19 cellular contexts compared by ENCODE assay signal in genomic region chr19:6687117-6687516, GRCh38. TPM values are rescaled to one million over a fixed set of nuclear protein-coding genes. Genes with fewer than 3 reads are reported as not detected.
"Had no signal": no experiment of that assay in that cellular context is flagged by ENCODE, and none has a peak within 500 bp of the region (broad histone marks: within the 10 kb centered on the region; RNA-seq: fewer than 3 reads in every experiment).

No MANE protein-coding gene starts in this region.

- ATAC-seq: effector memory CD8-positive, alpha-beta T cell; foreskin keratinocyte; right cardiac atrium had no signal

- H3K4me3 Mint-ChIP-seq: activated B cell treated with CpG ODN at 0.5 μM for 24 hours; effector memory CD8-positive, alpha-beta T cell; nephron; T-helper 1 cell treated with Interleukin-12 subunit alpha and Interleukin-12 subunit beta and Interleukin-4 antibody, amounts not matched to agents 30 μg/mL and 1 μg/mL, for 36 hours had no signal

- H3K36me3 ChIP-seq: ascending aorta, thoracic aorta had no signal

- DNase-seq: activated B cell treated with CpG ODN at 0.5 μM for 24 hours; activated naive CD4-positive, alpha-beta T cell treated with Interleukin-2 at 50 U/mL for 16 hours; dermis blood vessel endothelial cell; effector memory CD8-positive, alpha-beta T cell; foreskin keratinocyte; glutamatergic neuron; hypothalamus; mesendoderm; occipital lobe; right cardiac atrium; small intestine had no signal

- FAIRE-seq: bronchial epithelial cell, kidney, small intestine had no signal

- H3K9me3 ChIP-seq: ascending aorta, thoracic aorta had no signal

- H3K4me1 ChIP-seq: ascending aorta, foreskin keratinocyte had no signal

- H3K27ac ChIP-seq: ascending aorta, foreskin keratinocyte, thoracic aorta had no signal

- H3K27me3 ChIP-seq: ascending aorta, foreskin keratinocyte had no signal

- H3K27ac Mint-ChIP-seq: activated B cell treated with CpG ODN at 0.5 μM for 24 hours; effector memory CD8-positive, alpha-beta T cell; progenitor cell of endocrine pancreas; T-helper 1 cell treated with Interleukin-12 subunit alpha and Interleukin-12 subunit beta and Interleukin-4 antibody, amounts not matched to agents 30 μg/mL and 1 μg/mL, for 36 hours had no signal

- H3K4me3 ChIP-seq: ascending aorta, thoracic aorta had no signal

- H3K27me3 Mint-ChIP-seq: effector memory CD8-positive, alpha-beta T cell had no signal

- H3K4me1 Mint-ChIP-seq: activated B cell treated with CpG ODN at 0.5 μM for 24 hours, nephron had no signal

- H3K9me3 Mint-ChIP-seq: nephron had no signal

RNA-seq across cellular contexts. Expression of gene TNFSF14, which starts 17.2 kb away (rescaled TPM):
- total RNA-seq: cerebellum, dermis blood vessel endothelial cell, foreskin keratinocyte, occipital lobe, progenitor cell of endocrine pancreas had no signal
- polyA plus RNA-seq: foreskin keratinocyte had no signal
